ENCODE assay signal across 10 cellular contexts in the genomic region with DNA sequence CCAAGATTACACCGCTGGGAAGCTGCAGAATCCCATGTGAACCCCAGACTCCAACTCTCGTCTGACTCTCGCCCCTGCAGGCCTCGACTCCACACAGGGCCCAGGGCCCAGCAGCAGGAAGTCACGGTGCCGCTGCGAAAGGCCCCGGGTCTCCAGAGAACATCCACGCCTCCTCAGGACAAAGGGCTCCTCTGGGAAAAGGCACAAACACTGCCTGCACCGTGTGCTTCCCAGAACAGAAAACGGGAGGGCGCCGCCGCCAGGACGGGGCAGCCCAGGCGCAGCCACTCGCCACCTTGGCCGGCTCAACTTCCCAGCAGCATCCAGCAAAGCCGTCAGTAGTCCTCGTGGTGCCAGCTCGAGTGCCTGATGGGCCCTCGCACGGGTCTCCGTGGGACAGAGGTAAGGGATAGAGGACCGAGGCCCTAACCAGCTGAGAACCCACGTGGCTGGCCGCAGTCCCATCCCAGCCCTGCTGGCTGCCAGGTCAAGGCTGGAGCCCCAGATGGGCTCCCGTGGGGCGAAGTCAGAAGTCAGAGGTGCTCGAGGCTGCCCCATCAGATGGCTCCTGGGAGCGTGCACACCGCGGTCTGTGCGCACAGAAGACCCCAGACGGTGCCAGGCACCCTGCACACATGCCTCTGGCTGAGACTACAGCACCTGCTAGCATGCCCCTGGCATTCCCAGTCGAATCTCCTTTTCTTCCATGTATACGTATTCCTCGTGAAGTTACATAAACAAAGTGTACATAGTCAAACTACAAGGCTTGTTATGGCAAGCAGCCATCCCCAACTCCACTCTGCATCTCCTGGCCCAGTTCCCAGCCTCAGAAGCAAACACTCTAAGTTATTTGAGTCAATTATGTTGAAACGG.
DNase-seq lines count a peak whose midpoint lies in the region; TF ChIP-seq lines count a peak whose summit lies in the region.
"Had no signal": no experiment of that assay in that cellular context is flagged by ENCODE, and none has a peak within 500 bp of the region (broad histone marks: within the 10 kb centered on the region; RNA-seq: fewer than 3 reads in every experiment).

No MANE protein-coding gene starts in this region.

- H2BK15ac ChIP-seq in neuronal stem cell (ENCODE audit: low read length): no peak overlapping the region

- H3K14ac ChIP-seq in neuronal stem cell (ENCODE audit: low read length): no peak overlapping the region

- H3K4me1 ChIP-seq in neuronal stem cell (ENCODE audit: control insufficient read depth in 2 of 2, insufficient read depth in 1 of 2, low read depth in 1 of 2, low read length in 2 of 2) (peaks cover 10 to 14% of the 10 kb centered on the region in 2 donors), esophagus squamous epithelium (peaks cover 13 to 64% (median 38%) of the 10 kb centered on the region in 3 donors)

- no peak overlapping the region for H4K8ac ChIP-seq in neuronal stem cell (ENCODE audit: low read depth, low read length)

- H4K91ac ChIP-seq in neuronal stem cell (ENCODE audit: low read depth, low read length, poor library complexity): no peak overlapping the region

- peak overlapping the region; percentile 54 for H3K18ac ChIP-seq in neuronal stem cell (ENCODE audit: low read length)

- TF ChIP-seq CTCF in choroid plexus epithelial cell (conservative IDR thresholded peaks at IDR 0.05; ENCODE audit: low read depth, low read length) (peak; percentile 4), esophagus squamous epithelium (IDR thresholded peaks at IDR 0.05) (no peak)

- peak; percentile 32 for DNase-seq in COLO829 (ENCODE audit: low spot score)
- DNase-seq in NCI-H2029 (lab: John Stamatoyannopoulos, UW): peak; percentile 81
- DNase-seq in choroid plexus epithelial cell (ENCODE audit: low read depth): peak; percentile 96
- no peak for DNase-seq in neuronal stem cell (ENCODE audit: low spot score)
- DNase-seq in AG20443 (ENCODE audit: low spot score): no peak
- DNase-seq in stimulated activated naive CD4-positive, alpha-beta T cell (lab: John Stamatoyannopoulos, UW): no peak
- no peak for DNase-seq in esophagus squamous epithelium (lab: John Stamatoyannopoulos, UW)
- no peak for DNase-seq in NK-92 (lab: John Stamatoyannopoulos, UW; ENCODE audit: unreplicated experiment)
- DNase-seq: WERI-Rb-1 had no signal

- H3K9me3 ChIP-seq in neuronal stem cell (replicated peaks in 1 of 2; ENCODE audit: control insufficient read depth in 2 of 2, insufficient read depth in 1 of 2, low read depth in 1 of 2, low read length in 2 of 2) (peaks cover 3 to 6% of the 10 kb centered on the region in 2 donors), esophagus squamous epithelium (no peaks in the 10 kb centered on the region)

- H3K23ac ChIP-seq in neuronal stem cell (ENCODE audit: low read depth, low read length, poor library complexity): no peak overlapping the region

- no peak overlapping the region for H2BK120ac ChIP-seq in neuronal stem cell (ENCODE audit: low read depth, low read length)

- no peak overlapping the region for H3K9ac ChIP-seq in neuronal stem cell (ENCODE audit: low read depth, low read length, poor library complexity)

- H2AK5ac ChIP-seq in neuronal stem cell (ENCODE audit: low read depth, low read length): no peak overlapping the region

- H3K36me3 ChIP-seq in neuronal stem cell (replicated peaks in 1 of 2; ENCODE audit: control insufficient read depth in 2 of 2, insufficient read depth in 2 of 2, low read length in 2 of 2) (peaks cover 10 to 36% of the 10 kb centered on the region in 2 donors), esophagus squamous epithelium (peaks cover 0 to 21% (median 0%) of the 10 kb centered on the region in 3 donors)

- H3K79me1 ChIP-seq in neuronal stem cell (ENCODE audit: low read depth, low read length): peaks cover 2% of the 10 kb centered on the region

- H3K4me2 ChIP-seq in neuronal stem cell (ENCODE audit: insufficient read depth, low read length, poor library complexity, severe bottlenecking): no peak overlapping the region

- no peak overlapping the region for H3K4me3 ChIP-seq in choroid plexus epithelial cell (ENCODE audit: low read depth, low read length)
- H3K4me3 ChIP-seq in neuronal stem cell (ENCODE audit: low read length in 2 of 2): peak overlapping the region in 1 of 2 donors; percentile 11
- H3K4me3 ChIP-seq in esophagus squamous epithelium: no peak overlapping the region

- intact Hi-C loops in esophagus squamous epithelium (cut with DNase I): no loop called here

- no CpG with 5 or more reads among the region's 39 CpGs for WGBS in neuronal stem cell (ENCODE audit: extremely low coverage in 2 of 2, insufficient read length in 2 of 2, insufficient replicate concordance in 1 of 2), 2 donors
- WGBS in esophagus squamous epithelium, 2 donors: 26 to 63% methylated on average over 10 to 11 of the region's 39 CpGs

- no peaks in the 10 kb centered on the region for H3K27me3 ChIP-seq in neuronal stem cell (ENCODE audit: control insufficient read depth in 3 of 3, insufficient read depth in 3 of 3, low read depth in 1 of 3, low read length in 3 of 3)
- no peaks in the 10 kb centered on the region for H3K27me3 ChIP-seq in esophagus squamous epithelium
- H3K27me3 ChIP-seq: foreskin keratinocyte had no signal

- no peak for TF ChIP-seq POLR2A in esophagus squamous epithelium (IDR thresholded peaks at IDR 0.05)

- H3K4ac ChIP-seq in neuronal stem cell (ENCODE audit: low read length): no peak overlapping the region

- no peak overlapping the region for H2BK12ac ChIP-seq in neuronal stem cell (ENCODE audit: low read length)

- no peak overlapping the region for H2AFZ ChIP-seq in neuronal stem cell (ENCODE audit: low read length)

- H3K27ac ChIP-seq in neuronal stem cell (replicated peaks; ENCODE audit: low read length) (no peak overlapping the region), esophagus squamous epithelium (no peak overlapping the region)
- H3K27ac ChIP-seq: foreskin keratinocyte, WERI-Rb-1 had no signal

- H2BK5ac ChIP-seq in neuronal stem cell (ENCODE audit: low read length): no peak overlapping the region

Comparison
In these comparisons a context has a peak if more than half of its experiments do, and no peak if none do; other contexts are left out.
1. DNase-seq: peak in COLO829 (single experiment), NCI-H2029 (single experiment) and choroid plexus epithelial cell (single experiment); none in neuronal stem cell (single experiment), AG20443 (single experiment), stimulated activated naive CD4-positive, alpha-beta T cell (0 of 6), esophagus squamous epithelium (single experiment) and NK-92 (single experiment).